Comparison of ENCODE assay signal across 12 cellular contexts in genomic region chr2:133843551-133843950, GRCh38.
A peak's percentile ranks its signal among the peaks of the same experiment; 100 is the strongest.
DNase-seq lines count a peak whose midpoint lies in the region; ATAC-seq and TF ChIP-seq lines count a peak whose summit lies in the region.
"Had no signal": no experiment of that assay in that cellular context is flagged by ENCODE, and none has a peak within 500 bp of the region (broad histone marks: within the 10 kb centered on the region; RNA-seq: fewer than 3 reads in every experiment).

No MANE protein-coding gene starts in this region.

- 90 to 93% (median 92%) methylated on average over 6 of the region's 6 CpGs for WGBS in heart left ventricle, 4 donors

- no peak overlapping the region for H3K4me2 ChIP-seq in PC-3 (ENCODE audit: low read length)
- H3K4me2 ChIP-seq: BLaER1 had no signal

- no peaks in the 10 kb centered on the region for H4K20me1 ChIP-seq in PC-3 (ENCODE audit: low read length)
- H4K20me1 ChIP-seq: BLaER1 had no signal

- H3F3A ChIP-seq in PC-3 (ENCODE audit: low read length, unreplicated experiment), result peaks cover 4% of the 10 kb centered on the region

- no peak overlapping the region for H3K4me3 ChIP-seq in PC-3 (ENCODE audit: low read length)
- H3K4me3 ChIP-seq in coronary artery, result no peak overlapping the region
- H3K4me3 ChIP-seq in SJCRH30, result no peak overlapping the region
- H3K4me3 ChIP-seq in heart left ventricle, result no peak overlapping the region
- H3K4me3 ChIP-seq: BLaER1, HAP-1 had no signal

- H3K9me3 ChIP-seq in PC-3 (ENCODE audit: low read length) (no peaks in the 10 kb centered on the region), SJCRH30 (replicated peaks) (no peaks in the 10 kb centered on the region), heart left ventricle (no peaks in the 10 kb centered on the region)
- H3K9me3 ChIP-seq: BLaER1, HAP-1 had no signal

- H3K36me3 ChIP-seq in PC-3 (ENCODE audit: low read depth, low read length), result no peaks in the 10 kb centered on the region
- no peaks in the 10 kb centered on the region for H3K36me3 ChIP-seq in SJCRH30
- no peaks in the 10 kb centered on the region for H3K36me3 ChIP-seq in heart left ventricle
- H3K36me3 ChIP-seq: BLaER1, HAP-1 had no signal

- H3K36me3 Mint-ChIP-seq in nephron progenitor cell (ENCODE audit: low read depth), result no peaks in the 10 kb centered on the region
- H3K36me3 Mint-ChIP-seq: CD8-positive, alpha-beta memory T cell had no signal

- ATAC-seq in PC-3 (peak; percentile 3; the same call in 1 of the 2 replicates), heart left ventricle (no peak), GM21447 (IDR thresholded peaks at IDR 0.05; ENCODE audit: unreplicated experiment) (no peak)

- H3K27me3 ChIP-seq in PC-3 (ENCODE audit: low read length), result no peaks in the 10 kb centered on the region
- H3K27me3 ChIP-seq in SJCRH30, result no peaks in the 10 kb centered on the region
- H3K27me3 ChIP-seq in heart left ventricle, result no peaks in the 10 kb centered on the region
- H3K27me3 ChIP-seq: BLaER1 had no signal

- no peaks in the 10 kb centered on the region for H3K79me2 ChIP-seq in PC-3 (ENCODE audit: low read length)

- no peak overlapping the region for H3K27ac Mint-ChIP-seq in nephron progenitor cell

- DNase-seq in Caki2 (ENCODE audit: low read depth) (peak; percentile 37), PC-3 (peak; percentile 40), coronary artery (ENCODE audit: low spot score) (peak; percentile 46), nephron progenitor cell (peak; percentile 12), SJCRH30 (no peak), heart left ventricle (no peak)
- DNase-seq: NCI-H2081 treated with DMSO at 0.1 percent for 48 hours, NCI-H524 treated with DMSO at 0.1 percent for 48 hours had no signal

- no peaks in the 10 kb centered on the region for H3K9me2 ChIP-seq in PC-3 (replicated peaks; ENCODE audit: low read length)

- 0 out of 2 replicates have a peak overlapping the region, but pooled peaks have one; percentile 19 for H2AFZ ChIP-seq in PC-3 (ENCODE audit: low read length)

- H3K27ac ChIP-seq in PC-3 (ENCODE audit: low read length), result peak overlapping the region; percentile 96
- H3K27ac ChIP-seq in coronary artery, result no peak overlapping the region
- no peak overlapping the region for H3K27ac ChIP-seq in SJCRH30
- H3K27ac ChIP-seq in heart left ventricle, result no peak overlapping the region
- H3K27ac ChIP-seq: BLaER1 had no signal

- intact Hi-C loops in PC-3 (cut with micrococcal nuclease), result loop anchor here (2.0 to 10.0 kb wide), 6 partner anchors 349 to 1576 kb away; partner anchors contain the start of genes GPR39 and LYPD1
- intact Hi-C loops in heart left ventricle (cut with DNase I), result loop anchor here in 9 of 10 donors (5.0 to 10.0 kb wide), 12 partner anchors 271 to 1579 kb away; partner anchors contain the start of genes LYPD1 (in 1 of the 9) and NCKAP5 (in 1 of the 9)

- no TSS peak for BruUV-seq in PC-3 (replicated peaks; lab: Mats Ljungman, UMichigan)

- no peak for TF ChIP-seq POLR2A in heart left ventricle (IDR thresholded peaks at IDR 0.05)

- no peaks in the 10 kb centered on the region for H3K9me3 Mint-ChIP-seq in nephron progenitor cell
- H3K9me3 Mint-ChIP-seq: CD8-positive, alpha-beta memory T cell had no signal

- no peak for TF ChIP-seq CTCF in PC-3 (conservative IDR thresholded peaks at IDR 0.05; ENCODE audit: low read depth, low read length)
- no peak for TF ChIP-seq CTCF in coronary artery (IDR thresholded peaks at IDR 0.05)
- TF ChIP-seq CTCF in nephron progenitor cell (IDR thresholded peaks at IDR 0.05), result no peak
- TF ChIP-seq CTCF in heart left ventricle (IDR thresholded peaks at IDR 0.05), result no peak

- H3K4me1 Mint-ChIP-seq in nephron progenitor cell, result peaks cover 8% of the 10 kb centered on the region

- CTCF ChIA-PET in PC-3 (lab: Charles Lee), result interaction anchor here (0.5 to 2.1 kb wide), 10 partner anchors 11 to 1303 kb away, joined by 3 to 14 read pairs (median 4); partner anchors contain the start of gene NCKAP5

- H3K4me1 ChIP-seq in PC-3 (ENCODE audit: insufficient read depth, low read length) (peaks cover 40% of the 10 kb centered on the region), SJCRH30 (peaks cover 8% of the 10 kb centered on the region; the same call in 1 of the 2 replicates), heart left ventricle (peaks cover 0 to 22% (median 4%) of the 10 kb centered on the region in 12 donors)
- H3K4me1 ChIP-seq: BLaER1, HAP-1 had no signal

- peaks cover 4% of the 10 kb centered on the region for H3K27me3 Mint-ChIP-seq in nephron progenitor cell (ENCODE audit: low read depth, poor library complexity)

- H3K9ac ChIP-seq in PC-3 (ENCODE audit: low read length), result peak overlapping the region; percentile 69; the same call in 1 of the 2 replicates
- H3K9ac ChIP-seq: BLaER1 had no signal

- in situ Hi-C loops in Caki2 (cut with HindIII; ENCODE audit: low pct_unique_long_range_greater_than_20kb, low sequenced_read_pairs), result no loop called here

- no peak overlapping the region for H3K4me3 Mint-ChIP-seq in nephron progenitor cell
- H3K4me3 Mint-ChIP-seq: CD8-positive, alpha-beta memory T cell had no signal

- POLR2A ChIA-PET in PC-3 (lab: Charles Lee; ENCODE audit: unreplicated experiment), result no interaction called here

Comparison
In these comparisons a context has a peak if more than half of its experiments do, and no peak if none do; other contexts are left out.
1. DNase-seq: peak in Caki2 (single experiment), PC-3 (single experiment), coronary artery (single experiment) and nephron progenitor cell (single experiment); none in SJCRH30 (0 of 2) and heart left ventricle (0 of 5).